1 cellular context compared by ENCODE assay signal in genomic region chr10:102712843-102713242, GRCh38.
TF ChIP-seq lines count a peak whose summit lies in the region.

No MANE protein-coding gene starts in this region.

TF ChIP-seq in GM12878, 131 proteins besides CTCF, POLR2A, EP300 and RAD21:
- no peak for TF ChIP-seq ELK1 (IDR thresholded peaks at IDR 0.05; ENCODE audit: low read depth, low read length)
- no peak for TF ChIP-seq CEBPZ (IDR thresholded peaks at IDR 0.05; ENCODE audit: low read depth, low read length)
- TF ChIP-seq HDGF (IDR thresholded peaks at IDR 0.05), result no peak
- no peak for TF ChIP-seq CHD4 (IDR thresholded peaks at IDR 0.05)
- TF ChIP-seq KLF5 (IDR thresholded peaks at IDR 0.05; ENCODE audit: partially characterized antibody), result no peak
- TF ChIP-seq FOXM1 (IDR thresholded peaks at IDR 0.05; ENCODE audit: low read depth, low read length), result 0 out of 2 replicates have a peak, but pooled peaks have one; percentile 2
- no peak for TF ChIP-seq BRCA1 (IDR thresholded peaks at IDR 0.05; ENCODE audit: low read depth, low read length)
- no peak for TF ChIP-seq SUPT20H (IDR thresholded peaks at IDR 0.05; ENCODE audit: borderline replicate concordance, control insufficient read depth, low read depth, low read length)
TF ChIP-seq in GM12878: peak in this region for 1.
